ENCODE assay signal across 7 cellular contexts in genomic region chr21:44011774-44012473, GRCh38. TPM values are rescaled to one million over a fixed set of nuclear protein-coding genes. Genes with fewer than 3 reads are reported as not detected.
A peak's percentile ranks its signal among the peaks of the same experiment; 100 is the strongest.
DNase-seq lines count a peak whose midpoint lies in the region; ATAC-seq and TF ChIP-seq lines count a peak whose summit lies in the region.

Gene TRAPPC10 (plus strand): TSS chr21:44012309. CDS start chr21:44012494, 185 bp downstream.

- H3K4me1 Mint-ChIP-seq in brain = peaks cover 46% of the 10 kb centered on the region

- peak within 1 kb of the TSS; percentile 83 for H3K4me3 ChIP-seq in iPS-11a (ENCODE audit: low read depth, low read length)
- peak within 1 kb of the TSS; percentile 69 to 96 (median 94) for H3K4me3 ChIP-seq in gastrocnemius medialis

- no peaks in the 10 kb centered on the region for H3K36me3 Mint-ChIP-seq in brain

- peak within 1 kb of the TSS; percentile 90 to 98 (median 93) for H3K4me3 Mint-ChIP-seq in brain

- H3K27ac ChIP-seq in gastrocnemius medialis = peak within 1 kb of the TSS; percentile 84 to 98 (median 98)

- peak within 1 kb of the TSS; percentile 78 to 98 (median 90) for H3K27ac Mint-ChIP-seq in brain

- H3K36me3 ChIP-seq in gastrocnemius medialis = no peaks in the 10 kb centered on the region

- peaks cover 7% of the 10 kb centered on the region for H3K27me3 Mint-ChIP-seq in brain

- ATAC-seq in GM18505 (IDR thresholded peaks at IDR 0.05; ENCODE audit: unreplicated experiment) (peak; percentile 66), HG02870 (IDR thresholded peaks at IDR 0.05; ENCODE audit: unreplicated experiment) (peak; percentile 56), gastrocnemius medialis (peak; percentile 91 to 92)

- TF ChIP-seq POLR2A in GM18505 (IDR thresholded peaks at IDR 0.05; ENCODE audit: borderline replicate concordance, extremely low read depth, insufficient read depth, insufficient read length) (peak; percentile 87), gastrocnemius medialis (IDR thresholded peaks at IDR 0.05) (peak; percentile 92 to 98)

- peaks cover 36 to 42% of the 10 kb centered on the region in 2 donors for H3K4me1 ChIP-seq in gastrocnemius medialis

- DNase-seq in NCI-H2107 (lab: John Stamatoyannopoulos, UW) = peak; percentile 90
- DNase-seq in UCSD-AML1 (lab: John Stamatoyannopoulos, UW; ENCODE audit: unreplicated experiment) = peak; percentile 88
- DNase-seq in gastrocnemius medialis = peak; percentile 67 to 78

- TF ChIP-seq CTCF in brain (conservative IDR thresholded peaks at IDR 0.05) (no peak), gastrocnemius medialis (IDR thresholded peaks at IDR 0.05 in 4 of 5, conservative IDR thresholded peaks at IDR 0.05 in 1 of 5) (peak in 1 of 5 experiments; percentile 5)

- in situ Hi-C loops in gastrocnemius medialis (cut with MboI; ENCODE audit: low sequenced_read_pairs in 4 of 4) = no loop called here

- no peaks in the 10 kb centered on the region for H3K27me3 ChIP-seq in gastrocnemius medialis

- H3K9me3 ChIP-seq in gastrocnemius medialis = no peaks in the 10 kb centered on the region

- intact Hi-C loops in gastrocnemius medialis (cut with DNase I; ENCODE audit: low total_unique reads) = loop anchor here (2.0 kb wide), 1 partner anchor 327 kb away; the partner anchor contains the start of gene CFAP410

- no peaks in the 10 kb centered on the region for H3K9me3 Mint-ChIP-seq in brain

RNA-seq across cellular contexts. Expression of gene TRAPPC10, which starts in this region (rescaled TPM):
- polyA plus RNA-seq in brain (ENCODE audit: insufficient read depth, low read depth, low replicate concordance) = 18.2 TPM
- total RNA-seq in gastrocnemius medialis = 10 to 100 TPM; 17.9 to 32.9 (median 23.1) TPM

Comparison
In these comparisons a context has a peak if more than half of its experiments do, and no peak if none do; other contexts are left out.
1. Peak in every context shown above with its lines: DNase-seq, ATAC-seq, H3K4me3 ChIP-seq and H3K27ac ChIP-seq.